ENCODE assay signal across 8 cellular contexts in the genomic region with DNA sequence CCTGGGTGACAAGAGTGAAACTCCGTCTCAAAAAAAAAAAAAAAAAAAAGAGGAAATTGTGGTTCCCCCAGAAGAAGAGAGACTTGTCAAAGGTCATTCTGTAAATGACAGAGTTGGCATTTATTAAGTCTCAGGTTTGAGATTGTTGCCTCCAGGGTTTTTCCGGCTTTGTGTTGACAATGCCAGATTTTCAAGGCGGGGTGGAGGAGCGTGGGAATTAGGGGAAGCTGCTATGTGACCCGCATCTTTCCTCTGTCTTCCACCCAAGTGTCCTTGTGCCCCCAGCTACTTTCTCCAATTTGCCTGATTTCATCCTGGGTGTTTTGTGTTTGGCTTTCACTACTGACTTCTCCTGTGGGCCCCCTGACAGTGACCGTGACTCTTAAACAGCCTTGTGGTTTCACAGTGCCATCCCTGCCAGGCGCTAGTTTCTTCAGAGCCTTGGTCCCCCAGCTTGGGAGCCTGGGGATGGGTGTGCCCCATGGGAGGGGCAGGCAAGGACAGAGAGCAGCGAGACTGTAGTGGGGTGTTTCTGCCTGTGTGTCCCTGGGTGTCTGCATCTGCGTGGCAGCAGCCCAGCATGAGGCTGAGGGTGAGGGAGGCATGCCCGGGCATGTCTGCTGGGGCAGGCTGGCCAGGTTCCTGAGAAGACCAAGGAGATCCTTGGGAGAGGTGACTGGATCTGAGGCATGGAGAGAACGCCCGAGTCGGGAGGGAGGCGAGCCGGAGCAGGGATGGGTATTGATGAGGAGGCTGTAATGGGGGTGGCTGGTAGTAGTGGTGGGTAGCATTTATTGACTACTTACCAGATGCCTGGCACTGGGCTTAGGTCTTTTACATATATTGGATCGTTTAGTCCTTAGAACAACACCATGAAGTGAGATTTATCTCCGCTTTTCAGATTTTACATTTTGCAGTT. TPM values are rescaled to one million over a fixed set of nuclear protein-coding genes. Genes with fewer than 3 reads are reported as not detected.
DNase-seq lines count a peak whose midpoint lies in the region; ATAC-seq and TF ChIP-seq lines count a peak whose summit lies in the region.

No MANE protein-coding gene starts in this region.

- intact Hi-C loops in CD4-positive, alpha-beta T cell (cut with DNase I, micrococcal nuclease): no loop called here
- intact Hi-C loops in lower lobe of right lung (cut with DNase I): no loop called here
- intact Hi-C loops in transverse colon (cut with DNase I; ENCODE audit: low total_unique reads): no loop called here

- no peak overlapping the region for H3K27ac ChIP-seq in CD4-positive, alpha-beta T cell (ENCODE audit: low read depth, low read length)
- H3K27ac ChIP-seq in brain microvascular endothelial cell: peak overlapping the region; percentile 84
- H3K27ac ChIP-seq in lower lobe of right lung: peak overlapping the region; percentile 79
- H3K27ac ChIP-seq in transverse colon: peak overlapping the region; percentile 54 to 73 (median 66)

- H3K27me3 ChIP-seq in CD4-positive, alpha-beta T cell (ENCODE audit: control insufficient read depth, insufficient read depth, low read length): no peaks in the 10 kb centered on the region
- no peaks in the 10 kb centered on the region for H3K27me3 ChIP-seq in brain microvascular endothelial cell (replicated peaks)
- H3K27me3 ChIP-seq in lower lobe of right lung (ENCODE audit: low read depth): no peaks in the 10 kb centered on the region
- H3K27me3 ChIP-seq in transverse colon: no peaks in the 10 kb centered on the region

- no peak for TF ChIP-seq CTCF in CD4-positive, alpha-beta T cell (IDR thresholded peaks at IDR 0.05)
- no peak for TF ChIP-seq CTCF in brain microvascular endothelial cell (IDR thresholded peaks at IDR 0.05; ENCODE audit: low read depth, low read length, missing control alignments)
- no peak for TF ChIP-seq CTCF in lower lobe of right lung (IDR thresholded peaks at IDR 0.05)
- no peak for TF ChIP-seq CTCF in transverse colon (IDR thresholded peaks at IDR 0.05)

- peak overlapping the region; percentile 39 for H3K4me3 Mint-ChIP-seq in CD4-positive, alpha-beta T cell

- peak in 1 of 10 experiments; percentile 3 for DNase-seq in CD4-positive, alpha-beta T cell
- peak; percentile 81 for DNase-seq in OCI-M1 (lab: John Stamatoyannopoulos, UW)
- DNase-seq in brain microvascular endothelial cell: peak; percentile 49
- DNase-seq in lower lobe of right lung: peak; percentile 81
- DNase-seq in transverse colon: peak; percentile 62

- no peaks in the 10 kb centered on the region for H3K36me3 Mint-ChIP-seq in CD4-positive, alpha-beta T cell (ENCODE audit: low read depth)

- H3K27me3 Mint-ChIP-seq in CD4-positive, alpha-beta T cell: no peaks in the 10 kb centered on the region

- peaks cover 27% of the 10 kb centered on the region for H3K4me1 Mint-ChIP-seq in CD4-positive, alpha-beta T cell (ENCODE audit: low read depth)

- in situ Hi-C loops in brain microvascular endothelial cell (cut with HindIII; ENCODE audit: low pct_ligation_motif_present, low sequenced_read_pairs) (no loop called here), transverse colon (cut with MboI; ENCODE audit: low pct_ligation_motif_present in 1 of 4, low pct_unique_long_range_greater_than_20kb in 1 of 4, low sequenced_read_pairs in 3 of 4) (loop anchor here in 2 of 4 donors (10.0 to 25.0 kb wide), 2 partner anchors 98 to 100 kb away; partner anchors contain the start of gene MR1 (in 2 of the 2))

- TF ChIP-seq EP300 in transverse colon (IDR thresholded peaks at IDR 0.05; ENCODE audit: low read depth): no peak

- CTCF ChIA-PET in CD4-positive, alpha-beta T cell (lab: Charles Lee): interaction anchor here (1.4 kb wide), 1 partner anchor 51 kb away, joined by 4 read pairs; no protein-coding TSS in a partner anchor

- H3K4me1 ChIP-seq in lower lobe of right lung (peaks cover 34% of the 10 kb centered on the region), transverse colon (peaks cover 16 to 30% (median 20%) of the 10 kb centered on the region in 4 donors)

- no peak for TF ChIP-seq POLR2A in transverse colon (IDR thresholded peaks at IDR 0.05)

- H3K9me3 ChIP-seq in CD4-positive, alpha-beta T cell (ENCODE audit: control insufficient read depth, low read length): no peaks in the 10 kb centered on the region
- H3K9me3 ChIP-seq in lower lobe of right lung (no peaks in the 10 kb centered on the region), transverse colon (no peaks in the 10 kb centered on the region)

- H3K4me3 ChIP-seq in brain microvascular endothelial cell (ENCODE audit: low read depth, low read length) (no peak overlapping the region), lower lobe of right lung (no peak overlapping the region), transverse colon (no peak overlapping the region)

- no peaks in the 10 kb centered on the region for H3K36me3 ChIP-seq in brain microvascular endothelial cell (replicated peaks)
- H3K36me3 ChIP-seq in lower lobe of right lung: no peaks in the 10 kb centered on the region
- no peaks in the 10 kb centered on the region for H3K36me3 ChIP-seq in transverse colon

- 56 to 57% methylated on average over 4 to 17 of the region's 17 CpGs for WGBS in transverse colon (ENCODE audit: low coverage in 1 of 2), 2 donors

- H3K27ac Mint-ChIP-seq in CD4-positive, alpha-beta T cell: no peak overlapping the region

- POLR2A ChIA-PET in CD4-positive, alpha-beta T cell (lab: Charles Lee): interaction anchor here (0.7 to 1.5 kb wide), 3 partner anchors 31 to 44 kb away, joined by 3 to 4 read pairs (median 3); no protein-coding TSS in a partner anchor

- no peak for ATAC-seq in CD4-positive, alpha-beta T cell (ENCODE audit: poor library complexity)
- peak; percentile 33 for ATAC-seq in GM18870 (IDR thresholded peaks at IDR 0.05; ENCODE audit: unreplicated experiment)
- ATAC-seq in HG03196 (IDR thresholded peaks at IDR 0.05; ENCODE audit: unreplicated experiment): peak; percentile 37
- ATAC-seq in lower lobe of right lung: peak; percentile 61 to 86
- ATAC-seq in HG02571 (IDR thresholded peaks at IDR 0.05; ENCODE audit: unreplicated experiment): no peak

- H3K9me3 Mint-ChIP-seq in CD4-positive, alpha-beta T cell: no peaks in the 10 kb centered on the region

RNA-seq across cellular contexts. Expression of gene IER5, which starts 46.3 kb away (rescaled TPM):
- 10 to 100 TPM; 53.8 to 54.1 TPM for total RNA-seq in CD4-positive, alpha-beta T cell
- total RNA-seq in lower lobe of right lung: 33.2 TPM
- 10 to 100 TPM; 12.1 to 40.3 (median 16.5) TPM for total RNA-seq in transverse colon

Comparison
In these comparisons a context has a peak if more than half of its experiments do, and no peak if none do; other contexts are left out.
1. ATAC-seq: peak in GM18870 (single experiment), HG03196 (single experiment) and lower lobe of right lung (2 of 2); none in CD4-positive, alpha-beta T cell (single experiment) and HG02571 (single experiment).